ENCODE assay signal across 22 cellular contexts in the genomic region with DNA sequence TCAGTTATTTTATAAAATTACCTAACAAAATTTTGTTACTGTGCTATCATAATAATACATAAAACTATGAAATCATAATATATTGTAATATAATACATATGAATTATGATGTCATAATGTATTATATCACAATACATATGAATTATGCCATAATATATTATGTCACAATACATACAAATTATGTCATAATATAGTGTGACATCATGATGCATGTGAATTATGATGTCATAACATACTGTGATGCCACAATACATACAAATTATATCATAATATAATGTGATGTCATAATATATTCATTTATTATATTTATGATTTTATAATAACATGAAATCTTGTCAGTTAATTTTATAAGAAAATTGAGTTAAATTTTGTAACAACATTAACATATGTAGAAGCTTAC.
DNase-seq lines count a peak whose midpoint lies in the region; ATAC-seq, FAIRE-seq and TF ChIP-seq lines count a peak whose summit lies in the region.
"Had no signal": no experiment of that assay in that cellular context is flagged by ENCODE, and none has a peak within 500 bp of the region (broad histone marks: within the 10 kb centered on the region; RNA-seq: fewer than 3 reads in every experiment).

No MANE protein-coding gene starts in this region.

- H3K27me3 ChIP-seq in HepG2 (ENCODE audit: control insufficient read depth in 1 of 2, insufficient read depth in 2 of 2, low read length in 2 of 2) (no peaks in the 10 kb centered on the region), right lobe of liver (no peaks in the 10 kb centered on the region), pancreas (no peaks in the 10 kb centered on the region)
- H3K27me3 ChIP-seq: BLaER1 treated with 17β-estradiol and CSF1 and Interleukin-3, amounts not matched to agents 10 nM and 100 nM had no signal

- TF ChIP-seq POLR2A in HepG2 (IDR thresholded peaks at IDR 0.05; ENCODE audit: insufficient read depth in 1 of 2, low read depth in 2 of 2, low read length in 2 of 2) (no peak), right lobe of liver (IDR thresholded peaks at IDR 0.05) (no peak)

- TF ChIP-seq EP300 in HepG2 (IDR thresholded peaks at IDR 0.05; ENCODE audit: low read depth in 2 of 2, low read length in 2 of 2) (no peak), HepG2 (CRISPR knock-in tag; IDR thresholded peaks at IDR 0.05; ENCODE audit: borderline replicate concordance) (no peak)

- H3K4me2 ChIP-seq in HepG2 (ENCODE audit: low read depth, low read length) = no peak overlapping the region
- H3K4me2 ChIP-seq: BLaER1 treated with 17β-estradiol and CSF1 and Interleukin-3, amounts not matched to agents 10 nM and 100 nM had no signal

- H3K4me3 Mint-ChIP-seq in stimulated activated memory B cell treated with anti-CD40 and anti-IgM and Interleukin-4, amounts not matched to agents 10 μg/mL and 1 μg/mL and 100 μg/mL, for 72 hours = no peak overlapping the region
- no peak overlapping the region for H3K4me3 Mint-ChIP-seq in naive thymus-derived CD8-positive, alpha-beta T cell
- H3K4me3 Mint-ChIP-seq: B cell; CD8-positive, alpha-beta T cell had no signal

- no peaks in the 10 kb centered on the region for H3K79me2 ChIP-seq in HepG2 (ENCODE audit: insufficient read depth, low read length)

- H3K9me3 Mint-ChIP-seq in stimulated activated memory B cell treated with anti-CD40 and anti-IgM and Interleukin-4, amounts not matched to agents 10 μg/mL and 1 μg/mL and 100 μg/mL, for 72 hours = peaks cover 6% of the 10 kb centered on the region
- peaks cover 0 to 48% (median 26%) of the 10 kb centered on the region in 9 donors for H3K9me3 Mint-ChIP-seq in naive thymus-derived CD8-positive, alpha-beta T cell

- no peak overlapping the region for H3K27ac Mint-ChIP-seq in stimulated activated memory B cell treated with anti-CD40 and anti-IgM and Interleukin-4, amounts not matched to agents 10 μg/mL and 1 μg/mL and 100 μg/mL, for 72 hours
- H3K27ac Mint-ChIP-seq in naive thymus-derived CD8-positive, alpha-beta T cell = no peak overlapping the region
- H3K27ac Mint-ChIP-seq: B cell; CD8-positive, alpha-beta T cell had no signal

- DNase-seq in HepG2 (ENCODE audit: low spot score) = no peak
- no peak for DNase-seq in right lobe of liver
- no peak for DNase-seq in pancreas
- DNase-seq in naive thymus-derived CD8-positive, alpha-beta T cell = no peak
- no peak for DNase-seq in stimulated activated naive CD8-positive, alpha-beta T cell treated with anti-CD3 and anti-CD28 coated beads, Interleukin-15, Interleukin-2, amounts not matched to agents 100 U/mL and 50 U/mL, for 24 hours
- DNase-seq: Calu3; CD8-positive, alpha-beta T cell; DND-41; EL; GOT3; H7; IMR-90; Karpas-422; KBM-7 had no signal

- FAIRE-seq in HepG2 (lab: Jason Lieb, UNC) (no peak), endometrium (lab: Jason Lieb, UNC) (peak; percentile 26), pancreas (lab: Jason Lieb, UNC) (peak; percentile 51)
- FAIRE-seq: GM12891, GM18507 had no signal

- TF ChIP-seq CTCF in HepG2 (CRISPR knock-in tag; IDR thresholded peaks at IDR 0.05) = no peak
- no peak for TF ChIP-seq CTCF in right lobe of liver (IDR thresholded peaks at IDR 0.05)
- TF ChIP-seq CTCF in pancreas (IDR thresholded peaks at IDR 0.05) = no peak

- no peak overlapping the region for H3K4me3 ChIP-seq in HepG2 (replicated peaks in 1 of 3; ENCODE audit: insufficient read depth in 1 of 3, low read depth in 2 of 3, low read length in 3 of 3)
- no peak overlapping the region for H3K4me3 ChIP-seq in right lobe of liver
- no peak overlapping the region for H3K4me3 ChIP-seq in pancreas
- H3K4me3 ChIP-seq: BLaER1 treated with 17β-estradiol and CSF1 and Interleukin-3, amounts not matched to agents 10 nM and 100 nM had no signal

- H3K4me1 ChIP-seq in HepG2 (ENCODE audit: insufficient read depth, low read length) = no peaks in the 10 kb centered on the region
- no peaks in the 10 kb centered on the region for H3K4me1 ChIP-seq in right lobe of liver
- no peaks in the 10 kb centered on the region for H3K4me1 ChIP-seq in pancreas
- H3K4me1 ChIP-seq: BLaER1 treated with 17β-estradiol and CSF1 and Interleukin-3, amounts not matched to agents 10 nM and 100 nM had no signal

- TF ChIP-seq RAD21 in HepG2 (CRISPR knock-in tag; IDR thresholded peaks at IDR 0.05) = no peak

- H3K4me1 Mint-ChIP-seq in stimulated activated memory B cell treated with anti-CD40 and anti-IgM and Interleukin-4, amounts not matched to agents 10 μg/mL and 1 μg/mL and 100 μg/mL, for 72 hours = no peaks in the 10 kb centered on the region
- no peaks in the 10 kb centered on the region for H3K4me1 Mint-ChIP-seq in naive thymus-derived CD8-positive, alpha-beta T cell
- H3K4me1 Mint-ChIP-seq: B cell had no signal

- POLR2A ChIA-PET in HepG2 (lab: Yijun Ruan, JAX) = no interaction called here
- POLR2A ChIA-PET in naive thymus-derived CD8-positive, alpha-beta T cell (lab: Charles Lee) = no interaction called here

- intact Hi-C loops in HepG2 (cut with micrococcal nuclease; ENCODE audit: unreplicated experiment) (no loop called here), right lobe of liver (cut with DNase I) (no loop called here), pancreas (cut with DNase I) (no loop called here)

- H3K9me3 ChIP-seq in HepG2 (ENCODE audit: low read length) = peaks cover 84% of the 10 kb centered on the region
- H3K9me3 ChIP-seq in right lobe of liver = no peaks in the 10 kb centered on the region
- no peaks in the 10 kb centered on the region for H3K9me3 ChIP-seq in pancreas

- ATAC-seq in HepG2 (no peak), right lobe of liver (no peak), pancreas (no peak)
- no peak for ATAC-seq in stimulated activated memory B cell treated with anti-CD40 and anti-IgM and Interleukin-4, amounts not matched to agents 10 μg/mL and 1 μg/mL and 100 μg/mL, for 72 hours
- ATAC-seq in naive thymus-derived CD8-positive, alpha-beta T cell = no peak
- ATAC-seq in stimulated activated naive CD8-positive, alpha-beta T cell treated with anti-CD3 and anti-CD28 coated beads, Interleukin-15, Interleukin-2, amounts not matched to agents 100 U/mL and 50 U/mL, for 24 hours = no peak
- ATAC-seq: CD8-positive, alpha-beta T cell; HCT116 had no signal

- H3K27ac ChIP-seq in HepG2 (ENCODE audit: extremely low read length, insufficient read depth, low read length) = no peak overlapping the region
- H3K27ac ChIP-seq in right lobe of liver = no peak overlapping the region
- H3K27ac ChIP-seq in pancreas = no peak overlapping the region
- H3K27ac ChIP-seq: 22Rv1; BLaER1 treated with 17β-estradiol and CSF1 and Interleukin-3, amounts not matched to agents 10 nM and 100 nM had no signal

- H3K27me3 Mint-ChIP-seq in stimulated activated memory B cell treated with anti-CD40 and anti-IgM and Interleukin-4, amounts not matched to agents 10 μg/mL and 1 μg/mL and 100 μg/mL, for 72 hours = no peaks in the 10 kb centered on the region
- H3K27me3 Mint-ChIP-seq in naive thymus-derived CD8-positive, alpha-beta T cell = no peaks in the 10 kb centered on the region
- H3K27me3 Mint-ChIP-seq: B cell had no signal

- BruUV-seq in HepG2 (replicated peaks; lab: Mats Ljungman, UMichigan) = no TSS peak

- H2AFZ ChIP-seq in HepG2 (ENCODE audit: low read length) = no peak overlapping the region

- in situ Hi-C loops in HepG2 (cut with HindIII; ENCODE audit: extremely low pct_ligation_motif_present, low pct_unique_long_range_greater_than_20kb) = loop anchor here (10.0 kb wide), 1 partner anchor 46 kb away; no protein-coding TSS in a partner anchor

- no peaks in the 10 kb centered on the region for H4K20me1 ChIP-seq in HepG2 (ENCODE audit: insufficient read depth, low read length)
- H4K20me1 ChIP-seq: BLaER1 treated with 17β-estradiol and CSF1 and Interleukin-3, amounts not matched to agents 10 nM and 100 nM had no signal

- no peak overlapping the region for H3K9ac ChIP-seq in HepG2 (ENCODE audit: insufficient read depth, low read depth, low read length)
- H3K9ac ChIP-seq: BLaER1 treated with 17β-estradiol and CSF1 and Interleukin-3, amounts not matched to agents 10 nM and 100 nM had no signal

- H3K36me3 ChIP-seq in HepG2 (replicated peaks in 1 of 2; ENCODE audit: control insufficient read depth in 1 of 2, insufficient read depth in 2 of 2, low read length in 2 of 2) (no peaks in the 10 kb centered on the region), right lobe of liver (no peaks in the 10 kb centered on the region), pancreas (no peaks in the 10 kb centered on the region)
- H3K36me3 ChIP-seq: BLaER1 treated with 17β-estradiol and CSF1 and Interleukin-3, amounts not matched to agents 10 nM and 100 nM had no signal

- CTCF ChIA-PET in HepG2 (lab: Yijun Ruan, JAX; ENCODE audit: low intra/inter-chr PET ratio, low total read pairs) = no interaction called here

- no peaks in the 10 kb centered on the region for H3K36me3 Mint-ChIP-seq in stimulated activated memory B cell treated with anti-CD40 and anti-IgM and Interleukin-4, amounts not matched to agents 10 μg/mL and 1 μg/mL and 100 μg/mL, for 72 hours
- H3K36me3 Mint-ChIP-seq in naive thymus-derived CD8-positive, alpha-beta T cell = peaks cover 0 to 6% (median 0%) of the 10 kb centered on the region in 3 donors
- H3K36me3 Mint-ChIP-seq: CD8-positive, alpha-beta T cell had no signal

TF ChIP-seq in HepG2, 621 proteins besides CTCF, POLR2A, EP300 and RAD21:
- TF ChIP-seq ZNF841 (CRISPR knock-in tag; IDR thresholded peaks at IDR 0.05; ENCODE audit: borderline replicate concordance) (no peak), CREB1 (IDR thresholded peaks at IDR 0.05) (peak; percentile 92), CREB1 (CRISPR knock-in tag; IDR thresholded peaks at IDR 0.05) (no peak), ATF7 (IDR thresholded peaks at IDR 0.05) (peak; percentile 98), ATF7 (CRISPR knock-in tag; IDR thresholded peaks at IDR 0.05) (no peak), NCOR1 (IDR thresholded peaks at IDR 0.05; ENCODE audit: borderline replicate concordance, low read length) (no peak), CEBPB (IDR thresholded peaks at IDR 0.05; ENCODE audit: borderline replicate concordance, low read depth, low read length) (peak; percentile 68)
